8 cellular contexts compared by ENCODE assay signal in the genomic region with DNA sequence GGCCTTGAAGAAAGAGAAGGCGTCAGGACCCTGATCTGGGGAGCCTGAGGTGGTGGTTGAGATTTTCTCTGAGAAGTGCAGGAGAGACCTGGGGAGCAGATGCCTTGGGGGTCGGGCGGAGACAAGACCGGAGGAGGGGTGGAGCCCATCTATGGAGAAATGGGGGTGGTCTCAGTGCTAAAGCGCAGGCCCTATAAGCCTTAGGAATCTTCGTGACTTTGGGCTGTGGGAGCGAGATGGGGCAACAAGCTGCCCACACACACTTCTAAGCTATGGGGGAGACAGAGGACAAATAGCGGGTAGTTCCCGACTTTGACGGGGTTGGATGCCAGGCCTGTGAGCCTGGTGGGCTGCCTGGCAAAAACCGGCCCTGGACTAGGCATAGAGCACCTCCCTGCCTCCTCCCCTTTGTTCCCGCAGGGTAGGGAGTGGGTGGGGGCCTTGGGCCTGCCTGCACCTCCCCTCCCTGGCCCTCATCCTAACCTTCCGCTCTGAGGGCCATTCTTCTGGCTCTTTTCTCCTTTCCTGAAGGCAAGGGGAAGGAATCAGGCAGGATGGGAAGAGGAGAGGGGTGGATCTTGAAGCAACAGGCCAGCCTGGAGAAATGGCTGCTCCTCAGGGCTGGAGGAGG. TPM values are rescaled to one million over a fixed set of nuclear protein-coding genes. Genes with fewer than 3 reads are reported as not detected.
DNase-seq lines count a peak whose midpoint lies in the region; ATAC-seq and TF ChIP-seq lines count a peak whose summit lies in the region.

No MANE protein-coding gene starts in this region.

- H3K79me1 ChIP-seq in neuronal stem cell (ENCODE audit: low read depth, low read length), result peaks cover 12% of the 10 kb centered on the region

- H3K9ac ChIP-seq in neuronal stem cell (ENCODE audit: low read depth, low read length, poor library complexity), result peak overlapping the region; percentile 92

- H3K36me3 Mint-ChIP-seq in activated CD4-positive, alpha-beta memory T cell treated with anti-CD3 and anti-CD28 coated beads for 36 hours, result peaks cover 19% of the 10 kb centered on the region

- no peak for ATAC-seq in GM18867 (IDR thresholded peaks at IDR 0.05; ENCODE audit: unreplicated experiment)
- ATAC-seq in GM19324 (IDR thresholded peaks at IDR 0.05; ENCODE audit: low FRiP score, unreplicated experiment), result no peak
- ATAC-seq in GM21717 (IDR thresholded peaks at IDR 0.05; ENCODE audit: unreplicated experiment), result no peak

- DNase-seq in NCI-H748 (lab: John Stamatoyannopoulos, UW; ENCODE audit: unreplicated experiment), result peak; percentile 10
- DNase-seq in NCI-H748 treated with DMSO at 0.1 percent for 48 hours (lab: John Stamatoyannopoulos, UW), result no peak
- peak; percentile 19 for DNase-seq in activated CD4-positive, alpha-beta memory T cell treated with anti-CD3 and anti-CD28 coated beads for 36 hours
- peak; percentile 61 for DNase-seq in fibroblast of pulmonary artery (ENCODE audit: low read depth)
- DNase-seq in neuronal stem cell (ENCODE audit: low spot score), result no peak

- no peak overlapping the region for H4K91ac ChIP-seq in neuronal stem cell (ENCODE audit: low read depth, low read length, poor library complexity)

- peak overlapping the region; percentile 90 for H2AFZ ChIP-seq in neuronal stem cell (ENCODE audit: low read length)

- no peaks in the 10 kb centered on the region for H3K27me3 Mint-ChIP-seq in activated CD4-positive, alpha-beta memory T cell treated with anti-CD3 and anti-CD28 coated beads for 36 hours

- peak overlapping the region; percentile 98 for H3K18ac ChIP-seq in neuronal stem cell (ENCODE audit: low read length)

- H2BK12ac ChIP-seq in neuronal stem cell (ENCODE audit: low read length), result no peak overlapping the region

- no peak for TF ChIP-seq CTCF in fibroblast of pulmonary artery (IDR thresholded peaks at IDR 0.05; ENCODE audit: low read length, missing control alignments)

- peaks cover 36 to 37% of the 10 kb centered on the region in 2 donors for H3K4me1 ChIP-seq in neuronal stem cell (ENCODE audit: control insufficient read depth in 2 of 2, insufficient read depth in 1 of 2, low read depth in 1 of 2, low read length in 2 of 2)

- peaks cover 37% of the 10 kb centered on the region for H3K4me1 Mint-ChIP-seq in activated CD4-positive, alpha-beta memory T cell treated with anti-CD3 and anti-CD28 coated beads for 36 hours (ENCODE audit: low read depth)

- no peaks in the 10 kb centered on the region for H3K27me3 ChIP-seq in neuronal stem cell (ENCODE audit: control insufficient read depth in 3 of 3, insufficient read depth in 3 of 3, low read depth in 1 of 3, low read length in 3 of 3)

- intact Hi-C loops in activated CD4-positive, alpha-beta memory T cell treated with anti-CD3 and anti-CD28 coated beads for 36 hours (cut with micrococcal nuclease), result loop anchor here (5.0 kb wide), 2 partner anchors 231 to 251 kb away; a partner anchor contains a TSS

- H3K36me3 ChIP-seq in neuronal stem cell (replicated peaks in 1 of 2; ENCODE audit: control insufficient read depth in 2 of 2, insufficient read depth in 2 of 2, low read length in 2 of 2), result peaks cover 21 to 45% of the 10 kb centered on the region in 2 donors

- CTCF ChIA-PET in activated CD4-positive, alpha-beta memory T cell treated with anti-CD3 and anti-CD28 coated beads for 36 hours (lab: Charles Lee), result interaction anchor here (0.9 to 3.2 kb wide), 5 partner anchors 9 to 44 kb away, joined by 4 to 24 read pairs (median 7); no protein-coding TSS in a partner anchor

- H3K27ac Mint-ChIP-seq in activated CD4-positive, alpha-beta memory T cell treated with anti-CD3 and anti-CD28 coated beads for 36 hours, result peak overlapping the region; percentile 87

- POLR2A ChIA-PET in activated CD4-positive, alpha-beta memory T cell treated with anti-CD3 and anti-CD28 coated beads for 36 hours (lab: Charles Lee), result no interaction called here

- peak overlapping the region; percentile 89 for H3K4me3 Mint-ChIP-seq in activated CD4-positive, alpha-beta memory T cell treated with anti-CD3 and anti-CD28 coated beads for 36 hours

- no CpG with 5 or more reads among the region's 13 CpGs for WGBS in neuronal stem cell (ENCODE audit: extremely low coverage in 2 of 2, insufficient read length in 2 of 2, insufficient replicate concordance in 1 of 2), 2 donors

- H2BK5ac ChIP-seq in neuronal stem cell (ENCODE audit: low read length), result peak overlapping the region; percentile 14

- H3K14ac ChIP-seq in neuronal stem cell (ENCODE audit: low read length), result no peak overlapping the region

- H3K23ac ChIP-seq in neuronal stem cell (ENCODE audit: low read depth, low read length, poor library complexity), result no peak overlapping the region

- H4K8ac ChIP-seq in neuronal stem cell (ENCODE audit: low read depth, low read length), result no peak overlapping the region

- H2BK15ac ChIP-seq in neuronal stem cell (ENCODE audit: low read length), result peak overlapping the region; percentile 18

- H3K27ac ChIP-seq in neuronal stem cell (replicated peaks; ENCODE audit: low read length), result peak overlapping the region; percentile 60

- no peaks in the 10 kb centered on the region for H3K9me3 Mint-ChIP-seq in activated CD4-positive, alpha-beta memory T cell treated with anti-CD3 and anti-CD28 coated beads for 36 hours

- H3K4me3 ChIP-seq in fibroblast of pulmonary artery (replicated peaks; ENCODE audit: low read depth, low read length) (peak overlapping the region; percentile 89), neuronal stem cell (ENCODE audit: low read length in 2 of 2) (peak overlapping the region; percentile 82 to 95)

- H3K9me3 ChIP-seq in neuronal stem cell (replicated peaks in 1 of 2; ENCODE audit: control insufficient read depth in 2 of 2, insufficient read depth in 1 of 2, low read depth in 1 of 2, low read length in 2 of 2), result no peaks in the 10 kb centered on the region

- peak overlapping the region; percentile 62 for H2AK5ac ChIP-seq in neuronal stem cell (ENCODE audit: low read depth, low read length)

- no peak overlapping the region for H3K4ac ChIP-seq in neuronal stem cell (ENCODE audit: low read length)

- H2BK120ac ChIP-seq in neuronal stem cell (ENCODE audit: low read depth, low read length), result no peak overlapping the region

- peak overlapping the region; percentile 72 for H3K4me2 ChIP-seq in neuronal stem cell (ENCODE audit: insufficient read depth, low read length, poor library complexity, severe bottlenecking)

RNA-seq across cellular contexts. Expression of a gene that starts 0.9 kb away (rescaled TPM):
- 10 to 100 TPM; 50.8 to 60.2 TPM for total RNA-seq in activated CD4-positive, alpha-beta memory T cell treated with anti-CD3 and anti-CD28 coated beads for 36 hours
- polyA plus RNA-seq in neuronal stem cell (2013, experiment 1 of 2), result 58.8 TPM
- polyA plus RNA-seq in neuronal stem cell (2013, experiment 2 of 2), result 58.4 TPM

RNA-seq across cellular contexts. Expression of a gene that starts 2.4 kb away (rescaled TPM):
- 1 to 10 TPM; 3.0 to 4.7 TPM for total RNA-seq in activated CD4-positive, alpha-beta memory T cell treated with anti-CD3 and anti-CD28 coated beads for 36 hours
- polyA plus RNA-seq in neuronal stem cell (2013, experiment 1 of 2), result 7.4 TPM
- polyA plus RNA-seq in neuronal stem cell (2013, experiment 2 of 2), result 6.4 TPM

RNA-seq across cellular contexts. Expression of a gene that starts 11.4 kb away (rescaled TPM):
- under 1 TPM; 0.10 to 0.14 TPM for total RNA-seq in activated CD4-positive, alpha-beta memory T cell treated with anti-CD3 and anti-CD28 coated beads for 36 hours
- polyA plus RNA-seq in neuronal stem cell (2013, experiment 1 of 2), result 0.77 TPM
- 0.87 TPM for polyA plus RNA-seq in neuronal stem cell (2013, experiment 2 of 2)

RNA-seq across cellular contexts. Expression of a gene that starts 38.9 kb away (rescaled TPM):
- total RNA-seq in activated CD4-positive, alpha-beta memory T cell treated with anti-CD3 and anti-CD28 coated beads for 36 hours, result under 1 TPM in 1 of 2 experiments, not detected in 1; 0.14 TPM
- 0.10 TPM for polyA plus RNA-seq in neuronal stem cell (2013, experiment 1 of 2)
- 0.03 TPM for polyA plus RNA-seq in neuronal stem cell (2013, experiment 2 of 2)

RNA-seq across cellular contexts. Expression of a gene that starts 45.8 kb away (rescaled TPM):
- 10 to 100 TPM; 19.7 to 20.5 TPM for total RNA-seq in activated CD4-positive, alpha-beta memory T cell treated with anti-CD3 and anti-CD28 coated beads for 36 hours
- polyA plus RNA-seq in neuronal stem cell (2013, experiment 1 of 2), result 23.3 TPM
- 25.3 TPM for polyA plus RNA-seq in neuronal stem cell (2013, experiment 2 of 2)

Comparison
In these comparisons a context has a peak if more than half of its experiments do, and no peak if none do; other contexts are left out.
1. DNase-seq: peak in NCI-H748 (single experiment), activated CD4-positive, alpha-beta memory T cell treated with anti-CD3 and anti-CD28 coated beads for 36 hours (single experiment) and fibroblast of pulmonary artery (single experiment); none in NCI-H748 treated with DMSO at 0.1 percent for 48 hours (single experiment) and neuronal stem cell (single experiment).